ENCODE assay signal across 8 cellular contexts in genomic region chr7:102279537-102280400, GRCh38. TPM values are rescaled to one million over a fixed set of nuclear protein-coding genes. Genes with fewer than 3 reads are reported as not detected.
A peak's percentile ranks its signal among the peaks of the same experiment; 100 is the strongest.
DNase-seq lines count a peak whose midpoint lies in the region; ATAC-seq, FAIRE-seq and TF ChIP-seq lines count a peak whose summit lies in the region.

No MANE protein-coding gene starts in this region.

- peak; percentile 64 for FAIRE-seq in endothelial cell of umbilical vein (lab: Jason Lieb, UNC)

- H3K4me1 ChIP-seq in endothelial cell of umbilical vein (ENCODE audit: control insufficient read depth, extremely low read depth, insufficient read depth, low read length) = no peaks in the 10 kb centered on the region
- H3K4me1 ChIP-seq in upper lobe of right lung = peaks cover 8% of the 10 kb centered on the region

- POLR2A ChIA-PET in endothelial cell of umbilical vein (lab: Charles Lee) = no interaction called here

- peaks cover 9% of the 10 kb centered on the region for H3K27me3 Mint-ChIP-seq in activated CD8-positive, alpha-beta memory T cell treated with anti-CD3 and anti-CD28 coated beads, Interleukin-2, amount 10 ng/mL, durations not matched to agents 7 days and 5 days
- no peaks in the 10 kb centered on the region for H3K27me3 Mint-ChIP-seq in natural killer cell treated with Interleukin-12 subunit alpha and Interleukin-12 subunit beta and Interleukin-15 and Interleukin-18, amount 100 ng/mL, for 72 hours

- H3K27me3 ChIP-seq in endothelial cell of umbilical vein (ENCODE audit: control insufficient read depth in 2 of 2, insufficient read depth in 2 of 2, low read length in 2 of 2) = peaks cover 0 to 2% of the 10 kb centered on the region in 2 experiments
- H3K27me3 ChIP-seq in upper lobe of right lung = no peaks in the 10 kb centered on the region

- no peaks in the 10 kb centered on the region for H4K20me1 ChIP-seq in endothelial cell of umbilical vein (replicated peaks; ENCODE audit: control insufficient read depth, extremely low read depth, insufficient read depth, low read length)

- no peak overlapping the region for H3K9ac ChIP-seq in endothelial cell of umbilical vein (replicated peaks; ENCODE audit: extremely low read depth, insufficient read depth, low read length)

- CTCF ChIA-PET in activated CD8-positive, alpha-beta memory T cell treated with anti-CD3 and anti-CD28 coated beads, Interleukin-2, amount 10 ng/mL, durations not matched to agents 7 days and 5 days (lab: Charles Lee) = interaction anchor here (0.6 to 3.1 kb wide), 12 partner anchors 8 to 136 kb away, joined by 3 to 13 read pairs (median 4); no protein-coding TSS in a partner anchor
- CTCF ChIA-PET in endothelial cell of umbilical vein (lab: Charles Lee) = interaction anchor here (0.6 to 3.8 kb wide), 15 partner anchors 8 to 171 kb away, joined by 3 to 32 read pairs (median 5); partner anchors contain the start of gene PRKRIP1

- no peak overlapping the region for H3K27ac Mint-ChIP-seq in activated CD8-positive, alpha-beta memory T cell treated with anti-CD3 and anti-CD28 coated beads, Interleukin-2, amount 10 ng/mL, durations not matched to agents 7 days and 5 days
- H3K27ac Mint-ChIP-seq in natural killer cell treated with Interleukin-12 subunit alpha and Interleukin-12 subunit beta and Interleukin-15 and Interleukin-18, amount 100 ng/mL, for 72 hours = no peak overlapping the region

- H3K9me1 ChIP-seq in endothelial cell of umbilical vein (replicated peaks; ENCODE audit: control insufficient read depth, extremely low read depth, insufficient read depth, low read length) = no peaks in the 10 kb centered on the region

- H3K36me3 ChIP-seq in endothelial cell of umbilical vein (ENCODE audit: control insufficient read depth in 2 of 2, extremely low read depth in 1 of 2, insufficient read depth in 2 of 2, low read length in 2 of 2) = no peaks in the 10 kb centered on the region
- no peaks in the 10 kb centered on the region for H3K36me3 ChIP-seq in upper lobe of right lung

- dilution Hi-C loops in endothelial cell of umbilical vein (cut with MboI; ENCODE audit: extremely low pct_ligation_motif_present, low sequenced_read_pairs) = no loop called here

- H3K4me2 ChIP-seq in endothelial cell of umbilical vein (ENCODE audit: insufficient read depth, low read length) = no peak overlapping the region

- H3K36me3 Mint-ChIP-seq in activated CD8-positive, alpha-beta memory T cell treated with anti-CD3 and anti-CD28 coated beads, Interleukin-2, amount 10 ng/mL, durations not matched to agents 7 days and 5 days = no peaks in the 10 kb centered on the region
- no peaks in the 10 kb centered on the region for H3K36me3 Mint-ChIP-seq in natural killer cell treated with Interleukin-12 subunit alpha and Interleukin-12 subunit beta and Interleukin-15 and Interleukin-18, amount 100 ng/mL, for 72 hours

- no peak for TF ChIP-seq POLR2A in endothelial cell of umbilical vein (IDR thresholded peaks at IDR 0.05; ENCODE audit: low read depth, low read length)

- H3K9me3 ChIP-seq in endothelial cell of umbilical vein (replicated peaks; ENCODE audit: control insufficient read depth, insufficient read depth, low read length) (no peaks in the 10 kb centered on the region), upper lobe of right lung (no peaks in the 10 kb centered on the region)

- no peak overlapping the region for H3K27ac ChIP-seq in endothelial cell of umbilical vein (ENCODE audit: insufficient read depth, low read depth, low read length)
- H3K27ac ChIP-seq in upper lobe of right lung = no peak overlapping the region

- H3K4me3 ChIP-seq in endothelial cell of umbilical vein (replicated peaks in 1 of 3; ENCODE audit: insufficient read depth in 1 of 3, low read depth in 1 of 3, low read length in 3 of 3) (no peak overlapping the region), upper lobe of right lung (no peak overlapping the region)

- intact Hi-C loops in endothelial cell of umbilical vein (cut with micrococcal nuclease) (loop anchor here (1.0 kb wide), 1 partner anchor 111 kb away; no protein-coding TSS in a partner anchor), upper lobe of right lung (cut with DNase I) (loop anchor here (5.0 kb wide), 1 partner anchor 113 kb away; no protein-coding TSS in a partner anchor)

- no peak overlapping the region for H2AFZ ChIP-seq in endothelial cell of umbilical vein (ENCODE audit: low read depth, low read length)

- TF ChIP-seq CTCF in endothelial cell of umbilical vein (IDR thresholded peaks at IDR 0.05; ENCODE audit: extremely low read depth in 1 of 2, insufficient read depth in 1 of 2, low read depth in 1 of 2, low read length in 2 of 2) (peak; percentile 75 to 93), upper lobe of right lung (IDR thresholded peaks at IDR 0.05) (peak; percentile 81)

- peaks cover 9% of the 10 kb centered on the region for H3K4me1 Mint-ChIP-seq in activated CD8-positive, alpha-beta memory T cell treated with anti-CD3 and anti-CD28 coated beads, Interleukin-2, amount 10 ng/mL, durations not matched to agents 7 days and 5 days
- peaks cover 0 to 3% of the 10 kb centered on the region in 2 donors for H3K4me1 Mint-ChIP-seq in natural killer cell treated with Interleukin-12 subunit alpha and Interleukin-12 subunit beta and Interleukin-15 and Interleukin-18, amount 100 ng/mL, for 72 hours (ENCODE audit: low read depth in 2 of 2)

- no TSS peak for BruUV-seq in endothelial cell of umbilical vein (replicated peaks; lab: Mats Ljungman, UMichigan)

- no peak overlapping the region for H3K4me3 Mint-ChIP-seq in activated CD8-positive, alpha-beta memory T cell treated with anti-CD3 and anti-CD28 coated beads, Interleukin-2, amount 10 ng/mL, durations not matched to agents 7 days and 5 days
- no peak overlapping the region for H3K4me3 Mint-ChIP-seq in natural killer cell treated with Interleukin-12 subunit alpha and Interleukin-12 subunit beta and Interleukin-15 and Interleukin-18, amount 100 ng/mL, for 72 hours

- ATAC-seq in HG02870 (IDR thresholded peaks at IDR 0.05; ENCODE audit: unreplicated experiment) (peak; percentile 65), upper lobe of right lung (peak; percentile 83)
- peak; percentile 84 for ATAC-seq in activated CD8-positive, alpha-beta memory T cell treated with anti-CD3 and anti-CD28 coated beads, Interleukin-2, amount 10 ng/mL, durations not matched to agents 7 days and 5 days
- ATAC-seq in natural killer cell treated with Interleukin-12 subunit alpha and Interleukin-12 subunit beta and Interleukin-15 and Interleukin-18, amount 100 ng/mL, for 72 hours = peak; percentile 81 to 83

- no peaks in the 10 kb centered on the region for H3K9me3 Mint-ChIP-seq in activated CD8-positive, alpha-beta memory T cell treated with anti-CD3 and anti-CD28 coated beads, Interleukin-2, amount 10 ng/mL, durations not matched to agents 7 days and 5 days (ENCODE audit: low read depth)
- no peaks in the 10 kb centered on the region for H3K9me3 Mint-ChIP-seq in natural killer cell treated with Interleukin-12 subunit alpha and Interleukin-12 subunit beta and Interleukin-15 and Interleukin-18, amount 100 ng/mL, for 72 hours

- DNase-seq in SIG-M5 treated with dmso at 0.1 percent for 504 hours (lab: John Stamatoyannopoulos, UW; ENCODE audit: unreplicated experiment) = peak; percentile 70
- no peak for DNase-seq in SIG-M5 (lab: John Stamatoyannopoulos, UW)
- DNase-seq in NCI-H748 (lab: John Stamatoyannopoulos, UW; ENCODE audit: unreplicated experiment) = peak; percentile 74
- peak; percentile 69 for DNase-seq in activated CD8-positive, alpha-beta memory T cell treated with anti-CD3 and anti-CD28 coated beads, Interleukin-2, amount 10 ng/mL, durations not matched to agents 7 days and 5 days
- peak; percentile 47 for DNase-seq in endothelial cell of umbilical vein (ENCODE audit: low read depth, low spot score)
- no peak for DNase-seq in natural killer cell treated with Interleukin-12 subunit alpha and Interleukin-12 subunit beta and Interleukin-15 and Interleukin-18, amount 100 ng/mL, for 72 hours (ENCODE audit: low spot score)
- peak; percentile 75 for DNase-seq in upper lobe of right lung

- H3K79me2 ChIP-seq in endothelial cell of umbilical vein (ENCODE audit: control insufficient read depth, insufficient read depth, low read length) = no peaks in the 10 kb centered on the region

TF ChIP-seq in endothelial cell of umbilical vein, 7 proteins besides CTCF, POLR2A, EP300 and RAD21:
- TF ChIP-seq FOS (IDR thresholded peaks at IDR 0.05; ENCODE audit: borderline replicate concordance, insufficient read depth, low read length) (no peak), POLR2AphosphoS5 (IDR thresholded peaks at IDR 0.05; ENCODE audit: insufficient read depth, low read depth, low read length) (no peak), JUN (IDR thresholded peaks at IDR 0.05; ENCODE audit: borderline replicate concordance, insufficient read depth, insufficient read length, low read depth) (no peak), GATA2 (IDR thresholded peaks at IDR 0.05; ENCODE audit: insufficient read depth, insufficient read length, low read depth, low read length) (no peak)

RNA-seq across cellular contexts. Expression of gene SH2B2, which starts 6.9 kb away (rescaled TPM):
- 1 to 10 TPM; 1.3 TPM for total RNA-seq in activated CD8-positive, alpha-beta memory T cell treated with anti-CD3 and anti-CD28 coated beads, Interleukin-2, amount 10 ng/mL, durations not matched to agents 7 days and 5 days
- 0.25 and 0.73 TPM in 2 replicates for total RNA-seq in endothelial cell of umbilical vein
- polyA plus RNA-seq in endothelial cell of umbilical vein = 0.69 and 1.1 TPM in 2 replicates
- polyA plus RNA-seq in endothelial cell of umbilical vein (2011; cell fraction: cytosol; rRNA removed) = 0.35 and 0.51 TPM in 2 replicates
- polyA plus RNA-seq in endothelial cell of umbilical vein (2011; cell fraction: nucleus; rRNA removed) = 0.28 and 0.62 TPM in 2 replicates
- 0.95 and 1.0 TPM in 2 replicates for polyA plus RNA-seq in endothelial cell of umbilical vein (2012)
- 0.17 TPM in 1 of 2 replicates, not detected in the other for polyA minus RNA-seq in endothelial cell of umbilical vein
- 3.5 TPM for polyA minus RNA-seq in endothelial cell of umbilical vein (2011; cell fraction: cytosol; rRNA and poly(A)+ RNA removed)
- polyA minus RNA-seq in endothelial cell of umbilical vein (2011; cell fraction: nucleus; rRNA and poly(A)+ RNA removed) = 0.19 and 0.82 TPM in 2 replicates
- 1 to 10 TPM; 2.4 to 4.9 TPM for total RNA-seq in natural killer cell treated with Interleukin-12 subunit alpha and Interleukin-12 subunit beta and Interleukin-15 and Interleukin-18, amount 100 ng/mL, for 72 hours
- 13.2 TPM for total RNA-seq in upper lobe of right lung

Comparison
In these comparisons a context has a peak if more than half of its experiments do, and no peak if none do; other contexts are left out.
1. DNase-seq: peak in SIG-M5 treated with dmso at 0.1 percent for 504 hours (single experiment), NCI-H748 (single experiment), activated CD8-positive, alpha-beta memory T cell treated with anti-CD3 and anti-CD28 coated beads, Interleukin-2, amount 10 ng/mL, durations not matched to agents 7 days and 5 days (single experiment), endothelial cell of umbilical vein (single experiment) and upper lobe of right lung (single experiment); none in SIG-M5 (single experiment) and natural killer cell treated with Interleukin-12 subunit alpha and Interleukin-12 subunit beta and Interleukin-15 and Interleukin-18, amount 100 ng/mL, for 72 hours (single experiment).
2. Peak in every context shown above with its lines, with median percentiles within 50 percentile points of each other: ATAC-seq.